Comparison of ENCODE assay signal across 8 cellular contexts in the genomic region with DNA sequence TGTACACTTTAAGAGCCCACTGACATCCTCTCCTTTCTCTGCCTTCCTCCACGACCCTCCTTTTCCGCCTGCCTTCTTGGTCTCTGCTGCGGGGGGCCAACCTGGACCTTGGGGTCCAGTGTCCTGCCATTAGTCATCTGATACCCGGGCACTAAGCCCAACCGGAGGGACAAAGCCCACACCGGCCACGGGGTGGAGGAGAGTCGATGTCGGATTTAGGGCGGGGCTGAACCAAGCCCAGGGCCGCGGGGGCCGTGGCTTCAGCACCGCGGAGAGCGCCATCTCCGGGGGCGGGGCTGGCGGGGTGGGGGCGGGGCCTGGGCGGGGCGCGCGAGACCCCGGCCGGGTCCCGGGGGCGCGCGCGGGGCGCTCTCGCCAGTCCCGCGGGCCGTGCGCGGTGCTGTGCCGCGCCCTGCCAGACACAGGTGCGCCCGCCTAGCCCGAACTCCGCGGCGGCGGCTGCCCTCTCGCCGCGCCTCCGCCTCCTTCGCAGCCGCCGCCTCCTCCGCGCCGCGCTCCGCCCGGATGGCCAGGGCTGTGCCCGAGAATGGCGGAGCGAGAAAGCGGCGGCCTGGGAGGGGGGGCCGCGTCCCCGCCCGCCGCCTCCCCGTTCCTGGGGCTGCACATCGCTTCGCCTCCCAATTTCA. TPM values are rescaled to one million over a fixed set of nuclear protein-coding genes. Genes with fewer than 3 reads are reported as not detected.
DNase-seq lines count a peak whose midpoint lies in the region; ATAC-seq, FAIRE-seq and TF ChIP-seq lines count a peak whose summit lies in the region.

A gene (plus strand): TSS at position 378 of the 647 bp plus-strand sequence. CDS start 170 bp downstream, at position 548.

- H4K20me1 ChIP-seq in osteoblast (ENCODE audit: insufficient read depth, low read length), result peaks cover 39% of the 10 kb centered on the region

- no peak for TF ChIP-seq POLR2A in Peyer's patch (IDR thresholded peaks at IDR 0.05)

- ATAC-seq in GM18867 (IDR thresholded peaks at IDR 0.05; ENCODE audit: unreplicated experiment), result peak; percentile 58

- no peak for TF ChIP-seq CTCF in Peyer's patch (IDR thresholded peaks at IDR 0.05)
- no peak for TF ChIP-seq CTCF in osteoblast (IDR thresholded peaks at IDR 0.05; ENCODE audit: extremely low read depth, low read depth, low read length)

- H3K4me2 ChIP-seq in osteoblast (ENCODE audit: insufficient read depth, low read length), result peak within 1 kb of the TSS; percentile 60

- H3K4me3 ChIP-seq in Peyer's patch, result peak within 1 kb of the TSS; percentile 40 to 73 (median 60)
- peak within 1 kb of the TSS; percentile 54 for H3K4me3 ChIP-seq in osteoblast (ENCODE audit: insufficient read depth, low read length)

- no peaks in the 10 kb centered on the region for H3K9me3 ChIP-seq in Peyer's patch
- no peaks in the 10 kb centered on the region for H3K9me3 ChIP-seq in osteoblast (ENCODE audit: low read depth, low read length)

- peaks cover 0 to 11% (median 4%) of the 10 kb centered on the region in 4 donors for H3K4me1 ChIP-seq in Peyer's patch
- no peaks in the 10 kb centered on the region for H3K4me1 ChIP-seq in osteoblast (ENCODE audit: insufficient read depth, low read length)

- H3K79me2 ChIP-seq in osteoblast (ENCODE audit: insufficient read depth, low read length), result no peaks in the 10 kb centered on the region

- H3K36me3 ChIP-seq in Peyer's patch, result peaks cover 0 to 24% (median 0%) of the 10 kb centered on the region in 3 donors
- peaks cover 17% of the 10 kb centered on the region for H3K36me3 ChIP-seq in osteoblast (ENCODE audit: insufficient read depth, low read length)

- DNase-seq in A172 (ENCODE audit: low spot score) (no peak), HPDE6-E6E7 (ENCODE audit: extremely low spot score) (peak; percentile 59), Peyer's patch (peak; percentile 26 to 76 (median 65)), germinal center (ENCODE audit: low spot score) (peak; percentile 92), osteoblast (ENCODE audit: insufficient read length, low spot score, missing footprints) (peak; percentile 97), urothelium cell line (ENCODE audit: low spot score) (peak; percentile 82)
- DNase-seq in activated effector memory CD4-positive, alpha-beta T cell treated with anti-CD3 and anti-CD28 coated beads, Interleukin-2, amount 50 U/mL, for 16 hours, result peak; percentile 84

- no peak for FAIRE-seq in urothelium cell line (lab: Jason Lieb, UNC)

- no peak within 1 kb of the TSS for H2AFZ ChIP-seq in osteoblast (ENCODE audit: low read length)

- no peaks in the 10 kb centered on the region for H3K27me3 ChIP-seq in Peyer's patch
- H3K27me3 ChIP-seq in osteoblast (ENCODE audit: insufficient read depth, low read length), result peaks cover 12% of the 10 kb centered on the region

- H3K27ac ChIP-seq in Peyer's patch, result no peak within 1 kb of the TSS
- no peak within 1 kb of the TSS for H3K27ac ChIP-seq in osteoblast (ENCODE audit: low read depth, low read length)

RNA-seq across cellular contexts. Expression of the gene that starts here (rescaled TPM):
- total RNA-seq in A172 (2014; rRNA removed; shearing (Covaris generic)), result 24.0 and 24.2 TPM in 2 replicates
- total RNA-seq in Peyer's patch (10 to 100 TPM in 1 of 4 donors, 1 to 10 TPM in 3; 1.1 to 17.3 (median 3.3) TPM), osteoblast (8.0 and 9.7 TPM in 2 replicates)
